ENCODE assay signal across 8 cellular contexts in genomic region chr18:24271381-24272331, GRCh38.
DNase-seq lines count a peak whose midpoint lies in the region; ATAC-seq and TF ChIP-seq lines count a peak whose summit lies in the region.

No MANE protein-coding gene starts in this region.

- POLR2A ChIA-PET in BJ (lab: Charles Lee) = no interaction called here

- CTCF ChIA-PET in BJ (lab: Yijun Ruan, JAX) = interaction anchor here (0.5 to 0.7 kb wide), 2 partner anchors 8 to 95 kb away, joined by 3 read pairs; no protein-coding TSS in a partner anchor

- TF ChIP-seq CTCF in BJ (IDR thresholded peaks at IDR 0.05; ENCODE audit: insufficient read depth, low read depth, low read length) (peak; percentile 37), heart right ventricle (IDR thresholded peaks at IDR 0.05) (peak in 6 of 9 donors; percentile 11 to 49 (median 31)), omental fat pad (IDR thresholded peaks at IDR 0.05) (no peak)

- H3K4me1 ChIP-seq in heart right ventricle = peaks cover 0 to 59% (median 38%) of the 10 kb centered on the region in 9 donors

- H3K4me3 ChIP-seq in BJ (ENCODE audit: low read depth, low read length) = peak overlapping the region; percentile 69
- peak overlapping the region; percentile 76 to 94 (median 84) for H3K4me3 ChIP-seq in heart right ventricle

- peak; percentile 61 for ATAC-seq in GM21390 (IDR thresholded peaks at IDR 0.05; ENCODE audit: unreplicated experiment)
- ATAC-seq in heart right ventricle = peak; percentile 84 to 92 (median 88)
- ATAC-seq in omental fat pad (ENCODE audit: low FRiP score) = peak; percentile 90
- no peak for ATAC-seq in GM19328 (IDR thresholded peaks at IDR 0.05; ENCODE audit: unreplicated experiment)
- ATAC-seq in GM19023 (IDR thresholded peaks at IDR 0.05; ENCODE audit: unreplicated experiment) = no peak

- intact Hi-C loops in heart right ventricle (cut with DNase I) = loop anchor here in 9 of 10 donors (2.0 to 10.0 kb wide), 7 partner anchors 39 to 95 kb away; no protein-coding TSS in a partner anchor

- H3K27me3 ChIP-seq in BJ (ENCODE audit: control insufficient read depth, insufficient read depth, low read length) (no peaks in the 10 kb centered on the region), heart right ventricle (peaks cover 0 to 4% (median 0%) of the 10 kb centered on the region in 7 donors)

- peak overlapping the region; percentile 89 to 97 (median 94) for H3K27ac ChIP-seq in heart right ventricle

- WGBS in heart right ventricle, 2 donors = 0% methylated on average over 86 to 97 of the region's 97 CpGs

- H3K36me3 ChIP-seq in BJ (ENCODE audit: control insufficient read depth, insufficient read depth, low read length) (no peaks in the 10 kb centered on the region), heart right ventricle (no peaks in the 10 kb centered on the region)

- peaks cover 0 to 15% (median 0%) of the 10 kb centered on the region in 11 donors for H3K9me3 ChIP-seq in heart right ventricle

- DNase-seq in BJ (ENCODE audit: low read depth) = no peak
- DNase-seq in NCI-H446 treated with DMSO at 0.1 percent for 48 hours (lab: John Stamatoyannopoulos, UW) = peak; percentile 43
- peak in 55 of 56 donors; percentile 10 to 87 (median 55) for DNase-seq in amygdala (lab: John Stamatoyannopoulos, UW)
- peak; percentile 71 to 79 for DNase-seq in heart right ventricle
- DNase-seq in omental fat pad (ENCODE audit: low spot score) = no peak

Comparison
In these comparisons a context has a peak if more than half of its experiments do, and no peak if none do; other contexts are left out.
1. DNase-seq: peak in NCI-H446 treated with DMSO at 0.1 percent for 48 hours (single experiment), amygdala (55 of 56) and heart right ventricle (2 of 2); none in BJ (single experiment) and omental fat pad (single experiment).
2. CTCF ChIP-seq: peak in BJ (single experiment) and heart right ventricle (6 of 9); none in omental fat pad (0 of 3).
3. ATAC-seq: peak in GM21390 (single experiment), heart right ventricle (8 of 8) and omental fat pad (single experiment); none in GM19328 (single experiment) and GM19023 (single experiment).